Comparison of ENCODE assay signal across 31 cellular contexts in the genomic region with DNA sequence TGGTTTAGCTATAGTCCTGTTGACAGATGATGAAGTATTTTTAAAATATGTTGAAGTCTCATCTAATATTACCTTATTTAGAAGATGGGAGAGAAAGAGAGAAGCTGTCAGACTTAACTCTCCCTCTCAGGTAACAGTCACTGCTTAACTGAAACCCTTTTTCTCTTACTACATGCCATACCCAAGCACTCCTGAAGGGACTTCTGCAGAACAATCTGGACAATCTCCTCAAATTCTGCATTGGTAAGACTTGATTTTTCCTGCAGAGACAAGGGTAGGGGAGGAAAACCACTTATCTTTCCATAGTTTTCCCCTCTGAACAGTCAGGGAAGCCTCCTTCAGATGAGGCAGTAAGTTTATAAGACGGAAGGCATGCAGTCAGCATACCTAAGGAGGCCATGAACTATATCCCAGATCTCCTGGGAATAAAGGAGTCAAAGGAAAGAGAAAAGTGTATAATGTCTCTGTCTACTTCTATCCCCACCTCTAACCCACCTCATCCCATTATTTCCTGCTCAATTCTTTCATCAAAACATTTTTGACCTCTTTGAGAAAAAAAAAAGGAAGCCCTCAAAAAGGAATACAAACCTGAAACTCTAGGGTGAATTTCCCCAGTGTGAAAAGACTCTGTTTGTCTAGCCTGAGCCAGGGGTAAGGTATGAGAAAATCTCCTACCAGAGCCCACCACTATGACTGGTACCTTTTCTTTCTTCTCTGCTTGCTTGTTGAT. TPM values are rescaled to one million over a fixed set of nuclear protein-coding genes. Genes with fewer than 3 reads are reported as not detected.
DNase-seq lines count a peak whose midpoint lies in the region; ATAC-seq and TF ChIP-seq lines count a peak whose summit lies in the region.
"Had no signal": no experiment of that assay in that cellular context is flagged by ENCODE, and none has a peak within 500 bp of the region (broad histone marks: within the 10 kb centered on the region; RNA-seq: fewer than 3 reads in every experiment).

No MANE protein-coding gene starts in this region.

- no peaks in the 10 kb centered on the region for H3K36me3 Mint-ChIP-seq in HFFc6 (ENCODE audit: low read depth)
- peaks cover 1% of the 10 kb centered on the region for H3K36me3 Mint-ChIP-seq in T-cell
- H3K36me3 Mint-ChIP-seq in CD14-positive monocyte: peaks cover 78 to 91% of the 10 kb centered on the region in 2 donors
- H3K36me3 Mint-ChIP-seq: natural killer cell had no signal

- no peaks in the 10 kb centered on the region for H3K27me3 Mint-ChIP-seq in HFFc6 (ENCODE audit: insufficient read depth)
- H3K27me3 Mint-ChIP-seq in T-cell: no peaks in the 10 kb centered on the region
- H3K27me3 Mint-ChIP-seq in CD14-positive monocyte (ENCODE audit: low read depth in 3 of 3): peaks cover 0 to 2% (median 0%) of the 10 kb centered on the region in 3 donors
- H3K27me3 Mint-ChIP-seq: activated CD4-positive, alpha-beta T cell treated with anti-CD3 and anti-CD28 coated beads for 36 hours; activated naive CD8-positive, alpha-beta T cell treated with anti-CD3 and anti-CD28 coated beads, Interleukin-2, amount 50 U/mL, for 24 hours; CD4-positive, alpha-beta T cell; effector memory CD8-positive, alpha-beta T cell had no signal

- in situ Hi-C loops in brain microvascular endothelial cell (cut with HindIII; ENCODE audit: low pct_ligation_motif_present, low sequenced_read_pairs): no loop called here

- DNase-seq in EH (ENCODE audit: low read depth): peak; percentile 27
- DNase-seq in HFFc6: no peak
- DNase-seq in brain microvascular endothelial cell: no peak
- DNase-seq in colonic mucosa: no peak
- no peak for DNase-seq in T-cell
- DNase-seq in CD14-positive monocyte (ENCODE audit: low spot score): no peak
- DNase-seq: activated CD4-positive, alpha-beta T cell treated with anti-CD3 and anti-CD28 coated beads for 36 hours; activated CD8-positive, alpha-beta memory T cell treated with anti-CD3 and anti-CD28 coated beads for 24 hours; activated gamma-delta T cell; activated naive CD8-positive, alpha-beta T cell treated with anti-CD3 and anti-CD28 coated beads, Interleukin-2, amount 50 U/mL, for 24 hours; activated T-cell treated with anti-CD3 and anti-CD28 coated beads, Interleukin-2, amount 50 U/mL, for 1 hour; body of pancreas; CD4-positive, alpha-beta T cell; effector memory CD8-positive, alpha-beta T cell; left ventricle myocardium inferior; midbrain; natural killer cell; NCI-H1436; NCI-H446 treated with DMSO at 0.1 percent for 48 hours; pancreas; SHP77 treated with DMSO at 0.1 percent for 48 hours; spleen; stimulated activated CD4-positive, alpha-beta T cell treated with anti-CD3 and anti-CD28 coated beads, Interleukin-2, amount 100 ng/mL, for 48 hours; stimulated activated naive CD4-positive, alpha-beta T cell treated with Interleukin-2 at 50 U/mL for 16 hours; testis had no signal

- ATAC-seq in T-cell (replicated peaks in 1 of 4): no peak
- ATAC-seq: activated CD4-positive, alpha-beta T cell treated with anti-CD3 and anti-CD28 coated beads for 36 hours; activated naive CD8-positive, alpha-beta T cell treated with anti-CD3 and anti-CD28 coated beads, Interleukin-2, amount 50 U/mL, for 24 hours; body of pancreas; effector memory CD8-positive, alpha-beta T cell; gastroesophageal sphincter; HepG2; natural killer cell; pancreas had no signal

- H3K9me3 ChIP-seq in neutrophil (no peaks in the 10 kb centered on the region), colonic mucosa (no peaks in the 10 kb centered on the region)
- H3K9me3 ChIP-seq: body of pancreas, esophagus muscularis mucosa, gastroesophageal sphincter, HAP-1, left ventricle myocardium inferior, pancreas, right atrium auricular region, spleen, testis had no signal

- POLR2A ChIA-PET in T-cell (lab: Charles Lee): no interaction called here

- H3K9me3 Mint-ChIP-seq in HFFc6 (no peaks in the 10 kb centered on the region), T-cell (no peaks in the 10 kb centered on the region), CD14-positive monocyte (no peaks in the 10 kb centered on the region)
- H3K9me3 Mint-ChIP-seq: activated naive CD8-positive, alpha-beta T cell treated with anti-CD3 and anti-CD28 coated beads, Interleukin-2, amount 50 U/mL, for 24 hours; CD4-positive, alpha-beta T cell; effector memory CD8-positive, alpha-beta T cell; natural killer cell had no signal

- H3K27me3 ChIP-seq in brain microvascular endothelial cell (replicated peaks) (no peaks in the 10 kb centered on the region), neutrophil (no peaks in the 10 kb centered on the region), colonic mucosa (no peaks in the 10 kb centered on the region)
- H3K27me3 ChIP-seq: body of pancreas, esophagus muscularis mucosa, gastroesophageal sphincter, pancreas, right atrium auricular region, spleen, testis had no signal

- TF ChIP-seq CTCF in HFFc6 (IDR thresholded peaks at IDR 0.05): peak; percentile 28; the same call in 1 of the 2 replicates
- TF ChIP-seq CTCF in brain microvascular endothelial cell (IDR thresholded peaks at IDR 0.05; ENCODE audit: low read depth, low read length, missing control alignments): peak; percentile 3
- no peak for TF ChIP-seq CTCF in neutrophil (IDR thresholded peaks at IDR 0.05)
- TF ChIP-seq CTCF in colonic mucosa (IDR thresholded peaks at IDR 0.05): no peak
- no peak for TF ChIP-seq CTCF in CD14-positive monocyte (IDR thresholded peaks at IDR 0.05)

- no peak overlapping the region for H3K27ac ChIP-seq in brain microvascular endothelial cell
- peak overlapping the region; percentile 13 for H3K27ac ChIP-seq in neutrophil
- H3K27ac ChIP-seq in colonic mucosa: no peak overlapping the region
- H3K27ac ChIP-seq: body of pancreas, esophagus muscularis mucosa, gastroesophageal sphincter, left ventricle myocardium inferior, pancreas, right atrium auricular region, spleen, testis had no signal

- H3K9ac ChIP-seq in colonic mucosa (ENCODE audit: low read depth in 2 of 2, low read length in 2 of 2): no peak overlapping the region

- H3K4me3 Mint-ChIP-seq in HFFc6: no peak overlapping the region
- H3K4me3 Mint-ChIP-seq in T-cell: no peak overlapping the region
- no peak overlapping the region for H3K4me3 Mint-ChIP-seq in CD14-positive monocyte
- H3K4me3 Mint-ChIP-seq: activated CD4-positive, alpha-beta T cell treated with anti-CD3 and anti-CD28 coated beads for 36 hours; activated naive CD8-positive, alpha-beta T cell treated with anti-CD3 and anti-CD28 coated beads, Interleukin-2, amount 50 U/mL, for 24 hours; CD4-positive, alpha-beta T cell; effector memory CD8-positive, alpha-beta T cell; natural killer cell had no signal

- H3K4me1 ChIP-seq in neutrophil (ENCODE audit: control insufficient read depth in 1 of 2, insufficient read depth in 1 of 2, low read depth in 1 of 2, low read length in 1 of 2) (no peaks in the 10 kb centered on the region), colonic mucosa (no peaks in the 10 kb centered on the region)
- H3K4me1 ChIP-seq: body of pancreas, esophagus muscularis mucosa, gastroesophageal sphincter, HAP-1, left ventricle myocardium inferior, pancreas, right atrium auricular region, testis had no signal

- CTCF ChIA-PET in T-cell (lab: Charles Lee): no interaction called here

- H3K4me1 Mint-ChIP-seq in HFFc6 (ENCODE audit: low read depth) (no peaks in the 10 kb centered on the region), T-cell (no peaks in the 10 kb centered on the region), CD14-positive monocyte (peaks cover 2% of the 10 kb centered on the region)
- H3K4me1 Mint-ChIP-seq: activated CD4-positive, alpha-beta T cell treated with anti-CD3 and anti-CD28 coated beads for 36 hours; activated naive CD8-positive, alpha-beta T cell treated with anti-CD3 and anti-CD28 coated beads, Interleukin-2, amount 50 U/mL, for 24 hours had no signal

- intact Hi-C loops in colonic mucosa (cut with DNase I): no loop called here
- intact Hi-C loops in CD14-positive monocyte (cut with micrococcal nuclease): no loop called here

- H3K4me3 ChIP-seq in brain microvascular endothelial cell (ENCODE audit: low read depth, low read length): no peak overlapping the region
- no peak overlapping the region for H3K4me3 ChIP-seq in neutrophil (ENCODE audit: low read depth in 1 of 2, low read length in 1 of 2)
- no peak overlapping the region for H3K4me3 ChIP-seq in colonic mucosa
- H3K4me3 ChIP-seq: body of pancreas, esophagus muscularis mucosa, gastroesophageal sphincter, HAP-1, left ventricle myocardium inferior, pancreas, right atrium auricular region, spleen, testis had no signal

- H3K27ac Mint-ChIP-seq in HFFc6 (no peak overlapping the region), T-cell (no peak overlapping the region), CD14-positive monocyte (peak overlapping the region in 2 of 7 donors; percentile 4 to 22)
- H3K27ac Mint-ChIP-seq: activated CD4-positive, alpha-beta T cell treated with anti-CD3 and anti-CD28 coated beads for 36 hours; activated naive CD8-positive, alpha-beta T cell treated with anti-CD3 and anti-CD28 coated beads, Interleukin-2, amount 50 U/mL, for 24 hours; CD4-positive, alpha-beta T cell; natural killer cell had no signal

- H3K36me3 ChIP-seq in brain microvascular endothelial cell (replicated peaks) (no peaks in the 10 kb centered on the region), neutrophil (peaks cover 35% of the 10 kb centered on the region), colonic mucosa (no peaks in the 10 kb centered on the region)
- H3K36me3 ChIP-seq: HAP-1, pancreas, right atrium auricular region had no signal

RNA-seq across cellular contexts. Expression of a gene that starts 9.4 kb away (rescaled TPM):
- 1 to 10 TPM in 4 of 6 experiments, under 1 TPM in 2; 0.55 to 1.7 (median 1.2) TPM for total RNA-seq in HFFc6 (2021; fragmentation: NEBNext Ultra II Directional; extraction: Animal tissue kit (Norgen Biotek cat#: 25700))
- total RNA-seq in colonic mucosa: 1 to 10 TPM; 1.1 to 1.3 TPM
- 10 to 100 TPM in 3 of 5 donors, 1 to 10 TPM in 2; 6.9 to 13.9 (median 12.0) TPM for total RNA-seq in T-cell
- polyA plus RNA-seq in CD14-positive monocyte: 1 to 10 TPM in 1 of 2 donors, under 1 TPM in 1; 0.60 to 1.2 TPM

RNA-seq across cellular contexts. Expression of a gene that starts 10.5 kb away (rescaled TPM):
- total RNA-seq in HFFc6 (2021; fragmentation: NEBNext Ultra II Directional; extraction: Animal tissue kit (Norgen Biotek cat#: 25700)): 10 to 100 TPM; 38.7 to 42.9 (median 41.2) TPM
- 10 to 100 TPM; 27.2 to 39.1 TPM for total RNA-seq in colonic mucosa
- total RNA-seq in T-cell: 10 to 100 TPM; 50.6 to 63.2 (median 60.3) TPM
- polyA plus RNA-seq in CD14-positive monocyte: 1 to 10 TPM; 2.9 to 3.3 TPM

RNA-seq across cellular contexts. Expression of a gene that starts 17.2 kb away (rescaled TPM):
- 10 to 100 TPM; 22.9 to 33.6 (median 26.5) TPM for total RNA-seq in HFFc6 (2021; fragmentation: NEBNext Ultra II Directional; extraction: Animal tissue kit (Norgen Biotek cat#: 25700))
- 10 to 100 TPM; 38.8 to 50.5 TPM for total RNA-seq in colonic mucosa
- 100 to 1,000 TPM in 2 of 5 donors, 10 to 100 TPM in 3; 32.8 to 117 (median 98.6) TPM for total RNA-seq in T-cell
- 10 to 100 TPM in 1 of 2 donors, 1 to 10 TPM in 1; 8.1 to 14.6 TPM for polyA plus RNA-seq in CD14-positive monocyte

RNA-seq across cellular contexts. Expression of a gene that starts 45.0 kb away (rescaled TPM):
- 1 to 10 TPM in 3 of 6 experiments, under 1 TPM in 3; 0.66 to 1.6 (median 1.0) TPM for total RNA-seq in HFFc6 (2021; fragmentation: NEBNext Ultra II Directional; extraction: Animal tissue kit (Norgen Biotek cat#: 25700))
- under 1 TPM; 0.54 to 0.74 TPM for total RNA-seq in colonic mucosa
- total RNA-seq in T-cell: 1 to 10 TPM; 1.3 to 4.0 (median 3.3) TPM
- under 1 TPM in 1 of 2 donors, not detected in 1; 0.40 TPM for polyA plus RNA-seq in CD14-positive monocyte
- total RNA-seq: HepG2, right atrium auricular region had no signal

RNA-seq across cellular contexts. Expression of a gene that starts 45.8 kb away (rescaled TPM):
- under 1 TPM in 4 of 6 experiments, not detected in 2; 0.30 to 0.34 (median 0.31) TPM for total RNA-seq in HFFc6 (2021; fragmentation: NEBNext Ultra II Directional; extraction: Animal tissue kit (Norgen Biotek cat#: 25700))
- total RNA-seq in colonic mucosa: 1 to 10 TPM; 1.2 to 3.1 TPM
- 10 to 100 TPM in 2 of 5 donors, 1 to 10 TPM in 3; 3.7 to 19.3 (median 7.1) TPM for total RNA-seq in T-cell
- 100 to 1,000 TPM; 364 to 491 TPM for polyA plus RNA-seq in CD14-positive monocyte

Comparison
In these comparisons a context has a peak if more than half of its experiments do, and no peak if none do; other contexts are left out.
1. CTCF ChIP-seq: peak in HFFc6 (single experiment) and brain microvascular endothelial cell (single experiment); none in neutrophil (single experiment), colonic mucosa (single experiment) and CD14-positive monocyte (single experiment).